ENCODE assay signal across 1 cellular context in the genomic region with DNA sequence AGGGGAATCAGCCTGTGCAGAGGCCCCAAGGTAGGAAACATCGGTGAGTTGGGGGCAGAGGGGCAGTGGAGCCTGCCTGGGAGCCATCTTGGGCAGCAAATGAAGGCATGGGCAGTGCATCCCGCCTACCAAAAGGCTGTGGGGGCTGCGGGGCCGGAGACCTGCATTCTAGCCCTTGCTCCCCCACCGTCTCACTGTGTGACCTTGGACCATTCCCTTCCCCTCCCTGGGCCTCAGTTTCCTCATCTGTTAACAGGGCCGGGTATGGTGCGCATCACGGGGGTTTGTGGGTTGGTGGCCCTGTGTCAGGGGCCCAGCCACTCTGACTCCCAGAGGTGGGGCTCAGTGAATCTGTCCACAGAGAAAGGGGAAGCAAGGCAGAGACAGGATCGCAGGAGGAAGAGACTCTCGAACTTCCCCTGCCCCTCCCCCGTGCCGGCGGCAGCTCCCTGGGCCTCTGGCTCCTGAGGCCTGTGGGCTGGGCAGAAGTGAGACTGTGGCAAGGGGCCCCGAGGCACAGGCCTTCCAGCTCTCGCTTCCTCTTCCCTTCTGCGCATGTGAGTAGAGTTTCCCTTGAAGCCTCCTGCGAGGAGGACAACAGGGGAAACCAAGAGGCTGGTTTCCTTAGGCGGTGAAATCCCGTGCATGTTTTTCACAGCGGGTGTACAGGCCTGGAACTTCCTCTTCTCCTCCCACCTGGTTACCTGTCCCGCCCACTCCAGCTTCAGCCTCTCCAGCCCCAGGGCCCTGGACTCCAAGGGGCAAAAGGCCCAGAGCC.
TF ChIP-seq lines count a peak whose summit lies in the region.

No MANE protein-coding gene starts in this region.

TF ChIP-seq in GM12878, 131 proteins besides CTCF, POLR2A, EP300 and RAD21 (continued from another document and continues in another):
- TF ChIP-seq, protein P1, sequence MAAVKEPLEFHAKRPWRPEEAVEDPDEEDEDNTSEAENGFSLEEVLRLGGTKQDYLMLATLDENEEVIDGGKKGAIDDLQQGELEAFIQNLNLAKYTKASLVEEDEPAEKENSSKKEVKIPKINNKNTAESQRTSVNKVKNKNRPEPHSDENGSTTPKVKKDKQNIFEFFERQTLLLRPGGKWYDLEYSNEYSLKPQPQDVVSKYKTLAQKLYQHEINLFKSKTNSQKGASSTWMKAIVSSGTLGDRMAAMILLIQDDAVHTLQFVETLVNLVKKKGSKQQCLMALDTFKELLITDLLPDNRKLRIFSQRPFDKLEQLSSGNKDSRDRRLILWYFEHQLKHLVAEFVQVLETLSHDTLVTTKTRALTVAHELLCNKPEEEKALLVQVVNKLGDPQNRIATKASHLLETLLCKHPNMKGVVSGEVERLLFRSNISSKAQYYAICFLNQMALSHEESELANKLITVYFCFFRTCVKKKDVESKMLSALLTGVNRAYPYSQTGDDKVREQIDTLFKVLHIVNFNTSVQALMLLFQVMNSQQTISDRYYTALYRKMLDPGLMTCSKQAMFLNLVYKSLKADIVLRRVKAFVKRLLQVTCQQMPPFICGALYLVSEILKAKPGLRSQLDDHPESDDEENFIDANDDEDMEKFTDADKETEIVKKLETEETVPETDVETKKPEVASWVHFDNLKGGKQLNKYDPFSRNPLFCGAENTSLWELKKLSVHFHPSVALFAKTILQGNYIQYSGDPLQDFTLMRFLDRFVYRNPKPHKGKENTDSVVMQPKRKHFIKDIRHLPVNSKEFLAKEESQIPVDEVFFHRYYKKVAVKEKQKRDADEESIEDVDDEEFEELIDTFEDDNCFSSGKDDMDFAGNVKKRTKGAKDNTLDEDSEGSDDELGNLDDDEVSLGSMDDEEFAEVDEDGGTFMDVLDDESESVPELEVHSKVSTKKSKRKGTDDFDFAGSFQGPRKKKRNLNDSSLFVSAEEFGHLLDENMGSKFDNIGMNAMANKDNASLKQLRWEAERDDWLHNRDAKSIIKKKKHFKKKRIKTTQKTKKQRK (IDR thresholded peaks at IDR 0.05; ENCODE audit: low read depth, low read length), result no peak
- TF ChIP-seq ESRRA (IDR thresholded peaks at IDR 0.05; ENCODE audit: low read length) (no peak), SUZ12 (IDR thresholded peaks at IDR 0.05; ENCODE audit: unreplicated experiment) (no peak), ZNF274 (IDR thresholded peaks at IDR 0.05; ENCODE audit: insufficient read depth, insufficient read length) (no peak), POLR2AphosphoS5 (IDR thresholded peaks at IDR 0.05; ENCODE audit: low read length) (peak; percentile 81), GATAD2B (conservative IDR thresholded peaks at IDR 0.05; ENCODE audit: low read depth) (peak; percentile 96), GABPA (IDR thresholded peaks at IDR 0.05; ENCODE audit: low read depth) (no peak), NFIC (IDR thresholded peaks at IDR 0.05; ENCODE audit: low read depth, low read length) (peak; percentile 85; the same call in 1 of the 2 replicates), ZSCAN29 (IDR thresholded peaks at IDR 0.05) (0 out of 2 replicates have a peak, but pooled peaks have one; percentile 9), ZNF622 (IDR thresholded peaks at IDR 0.05) (no peak), SIN3A (IDR thresholded peaks at IDR 0.05; ENCODE audit: low read depth, low read length) (0 out of 2 replicates have a peak, but pooled peaks have one; percentile 40), LARP7 (IDR thresholded peaks at IDR 0.05) (0 out of 2 replicates have a peak, but pooled peaks have one; percentile 55), YBX1 (IDR thresholded peaks at IDR 0.05) (no peak), NR2F1 (conservative IDR thresholded peaks at IDR 0.05) (peak; percentile 57; the same call in 1 of the 2 replicates), CREM (IDR thresholded peaks at IDR 0.05; ENCODE audit: low read depth) (peak; percentile 89), SRF (IDR thresholded peaks at IDR 0.05; ENCODE audit: low read depth in 2 of 2, low read length in 2 of 2) (no peak), SMC3 (IDR thresholded peaks at IDR 0.05; ENCODE audit: borderline replicate concordance, low read length) (peak; percentile 21; the same call in 1 of the 2 replicates), EZH2 (IDR thresholded peaks at IDR 0.05; ENCODE audit: borderline replicate concordance, control insufficient read depth, low read depth, low read length) (no peak), JUNB (IDR thresholded peaks at IDR 0.05) (no peak), ZNF217 (IDR thresholded peaks at IDR 0.05) (peak; percentile 80), PAX5 (IDR thresholded peaks at IDR 0.05; ENCODE audit: borderline replicate concordance, low read depth, low read length) (peak; percentile 92), EGR1 (IDR thresholded peaks at IDR 0.05; ENCODE audit: borderline replicate concordance in 1 of 2, low read depth in 2 of 2, low read length in 2 of 2) (peak in 1 of 2 experiments; percentile 77; a peak in 2 of 3 replicates), ZBED1 (IDR thresholded peaks at IDR 0.05; ENCODE audit: borderline replicate concordance) (peak; percentile 82; the same call in 1 of the 2 replicates), ETV6 (conservative IDR thresholded peaks at IDR 0.05 in 1 of 2, IDR thresholded peaks at IDR 0.05 in 1 of 2; ENCODE audit: borderline replicate concordance in 1 of 2, low read depth in 1 of 2) (peak in 1 of 2 experiments; percentile 99; a peak in 2 of 4 replicates), TBL1XR1 (IDR thresholded peaks at IDR 0.05; ENCODE audit: low read depth, low read length) (peak; percentile 92), SMARCA5 (IDR thresholded peaks at IDR 0.05) (peak; percentile 97), TCF7 (IDR thresholded peaks at IDR 0.05; ENCODE audit: borderline replicate concordance) (no peak), NR2C1 (IDR thresholded peaks at IDR 0.05) (no peak), MYB (IDR thresholded peaks at IDR 0.05; ENCODE audit: borderline replicate concordance, low read depth, low read length) (no peak), CHD2 (IDR thresholded peaks at IDR 0.05; ENCODE audit: borderline replicate concordance, low read depth, low read length) (peak; percentile 92)
- TF ChIP-seq, protein P2, sequence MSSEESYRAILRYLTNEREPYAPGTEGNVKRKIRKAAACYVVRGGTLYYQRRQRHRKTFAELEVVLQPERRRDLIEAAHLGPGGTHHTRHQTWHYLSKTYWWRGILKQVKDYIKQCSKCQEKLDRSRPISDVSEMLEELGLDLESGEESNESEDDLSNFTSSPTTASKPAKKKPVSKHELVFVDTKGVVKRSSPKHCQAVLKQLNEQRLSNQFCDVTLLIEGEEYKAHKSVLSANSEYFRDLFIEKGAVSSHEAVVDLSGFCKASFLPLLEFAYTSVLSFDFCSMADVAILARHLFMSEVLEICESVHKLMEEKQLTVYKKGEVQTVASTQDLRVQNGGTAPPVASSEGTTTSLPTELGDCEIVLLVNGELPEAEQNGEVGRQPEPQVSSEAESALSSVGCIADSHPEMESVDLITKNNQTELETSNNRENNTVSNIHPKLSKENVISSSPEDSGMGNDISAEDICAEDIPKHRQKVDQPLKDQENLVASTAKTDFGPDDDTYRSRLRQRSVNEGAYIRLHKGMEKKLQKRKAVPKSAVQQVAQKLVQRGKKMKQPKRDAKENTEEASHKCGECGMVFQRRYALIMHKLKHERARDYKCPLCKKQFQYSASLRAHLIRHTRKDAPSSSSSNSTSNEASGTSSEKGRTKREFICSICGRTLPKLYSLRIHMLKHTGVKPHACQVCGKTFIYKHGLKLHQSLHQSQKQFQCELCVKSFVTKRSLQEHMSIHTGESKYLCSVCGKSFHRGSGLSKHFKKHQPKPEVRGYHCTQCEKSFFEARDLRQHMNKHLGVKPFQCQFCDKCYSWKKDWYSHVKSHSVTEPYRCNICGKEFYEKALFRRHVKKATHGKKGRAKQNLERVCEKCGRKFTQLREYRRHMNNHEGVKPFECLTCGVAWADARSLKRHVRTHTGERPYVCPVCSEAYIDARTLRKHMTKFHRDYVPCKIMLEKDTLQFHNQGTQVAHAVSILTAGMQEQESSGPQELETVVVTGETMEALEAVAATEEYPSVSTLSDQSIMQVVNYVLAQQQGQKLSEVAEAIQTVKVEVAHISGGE (CRISPR knock-in tag; IDR thresholded peaks at IDR 0.05), result no peak
- TF ChIP-seq, protein P3, sequence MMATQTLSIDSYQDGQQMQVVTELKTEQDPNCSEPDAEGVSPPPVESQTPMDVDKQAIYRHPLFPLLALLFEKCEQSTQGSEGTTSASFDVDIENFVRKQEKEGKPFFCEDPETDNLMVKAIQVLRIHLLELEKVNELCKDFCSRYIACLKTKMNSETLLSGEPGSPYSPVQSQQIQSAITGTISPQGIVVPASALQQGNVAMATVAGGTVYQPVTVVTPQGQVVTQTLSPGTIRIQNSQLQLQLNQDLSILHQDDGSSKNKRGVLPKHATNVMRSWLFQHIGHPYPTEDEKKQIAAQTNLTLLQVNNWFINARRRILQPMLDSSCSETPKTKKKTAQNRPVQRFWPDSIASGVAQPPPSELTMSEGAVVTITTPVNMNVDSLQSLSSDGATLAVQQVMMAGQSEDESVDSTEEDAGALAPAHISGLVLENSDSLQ (IDR thresholded peaks at IDR 0.05), result 0 out of 2 replicates have a peak, but pooled peaks have one; percentile 11
- TF ChIP-seq, protein P4, sequence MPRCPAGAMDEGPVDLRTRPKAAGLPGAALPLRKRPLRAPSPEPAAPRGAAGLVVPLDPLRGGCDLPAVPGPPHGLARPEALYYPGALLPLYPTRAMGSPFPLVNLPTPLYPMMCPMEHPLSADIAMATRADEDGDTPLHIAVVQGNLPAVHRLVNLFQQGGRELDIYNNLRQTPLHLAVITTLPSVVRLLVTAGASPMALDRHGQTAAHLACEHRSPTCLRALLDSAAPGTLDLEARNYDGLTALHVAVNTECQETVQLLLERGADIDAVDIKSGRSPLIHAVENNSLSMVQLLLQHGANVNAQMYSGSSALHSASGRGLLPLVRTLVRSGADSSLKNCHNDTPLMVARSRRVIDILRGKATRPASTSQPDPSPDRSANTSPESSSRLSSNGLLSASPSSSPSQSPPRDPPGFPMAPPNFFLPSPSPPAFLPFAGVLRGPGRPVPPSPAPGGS (IDR thresholded peaks at IDR 0.05; ENCODE audit: borderline replicate concordance, insufficient read depth, low read depth, low read length, poor library complexity, severe bottlenecking), result peak; percentile 85
- TF ChIP-seq, protein P5, sequence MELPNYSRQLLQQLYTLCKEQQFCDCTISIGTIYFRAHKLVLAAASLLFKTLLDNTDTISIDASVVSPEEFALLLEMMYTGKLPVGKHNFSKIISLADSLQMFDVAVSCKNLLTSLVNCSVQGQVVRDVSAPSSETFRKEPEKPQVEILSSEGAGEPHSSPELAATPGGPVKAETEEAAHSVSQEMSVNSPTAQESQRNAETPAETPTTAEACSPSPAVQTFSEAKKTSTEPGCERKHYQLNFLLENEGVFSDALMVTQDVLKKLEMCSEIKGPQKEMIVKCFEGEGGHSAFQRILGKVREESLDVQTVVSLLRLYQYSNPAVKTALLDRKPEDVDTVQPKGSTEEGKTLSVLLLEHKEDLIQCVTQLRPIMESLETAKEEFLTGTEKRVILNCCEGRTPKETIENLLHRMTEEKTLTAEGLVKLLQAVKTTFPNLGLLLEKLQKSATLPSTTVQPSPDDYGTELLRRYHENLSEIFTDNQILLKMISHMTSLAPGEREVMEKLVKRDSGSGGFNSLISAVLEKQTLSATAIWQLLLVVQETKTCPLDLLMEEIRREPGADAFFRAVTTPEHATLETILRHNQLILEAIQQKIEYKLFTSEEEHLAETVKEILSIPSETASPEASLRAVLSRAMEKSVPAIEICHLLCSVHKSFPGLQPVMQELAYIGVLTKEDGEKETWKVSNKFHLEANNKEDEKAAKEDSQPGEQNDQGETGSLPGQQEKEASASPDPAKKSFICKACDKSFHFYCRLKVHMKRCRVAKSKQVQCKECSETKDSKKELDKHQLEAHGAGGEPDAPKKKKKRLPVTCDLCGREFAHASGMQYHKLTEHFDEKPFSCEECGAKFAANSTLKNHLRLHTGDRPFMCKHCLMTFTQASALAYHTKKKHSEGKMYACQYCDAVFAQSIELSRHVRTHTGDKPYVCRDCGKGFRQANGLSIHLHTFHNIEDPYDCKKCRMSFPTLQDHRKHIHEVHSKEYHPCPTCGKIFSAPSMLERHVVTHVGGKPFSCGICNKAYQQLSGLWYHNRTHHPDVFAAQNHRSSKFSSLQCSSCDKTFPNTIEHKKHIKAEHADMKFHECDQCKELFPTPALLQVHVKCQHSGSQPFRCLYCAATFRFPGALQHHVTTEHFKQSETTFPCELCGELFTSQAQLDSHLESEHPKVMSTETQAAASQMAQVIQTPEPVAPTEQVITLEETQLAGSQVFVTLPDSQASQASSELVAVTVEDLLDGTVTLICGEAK (IDR thresholded peaks at IDR 0.05; ENCODE audit: borderline replicate concordance), result no peak
- TF ChIP-seq, protein P6, sequence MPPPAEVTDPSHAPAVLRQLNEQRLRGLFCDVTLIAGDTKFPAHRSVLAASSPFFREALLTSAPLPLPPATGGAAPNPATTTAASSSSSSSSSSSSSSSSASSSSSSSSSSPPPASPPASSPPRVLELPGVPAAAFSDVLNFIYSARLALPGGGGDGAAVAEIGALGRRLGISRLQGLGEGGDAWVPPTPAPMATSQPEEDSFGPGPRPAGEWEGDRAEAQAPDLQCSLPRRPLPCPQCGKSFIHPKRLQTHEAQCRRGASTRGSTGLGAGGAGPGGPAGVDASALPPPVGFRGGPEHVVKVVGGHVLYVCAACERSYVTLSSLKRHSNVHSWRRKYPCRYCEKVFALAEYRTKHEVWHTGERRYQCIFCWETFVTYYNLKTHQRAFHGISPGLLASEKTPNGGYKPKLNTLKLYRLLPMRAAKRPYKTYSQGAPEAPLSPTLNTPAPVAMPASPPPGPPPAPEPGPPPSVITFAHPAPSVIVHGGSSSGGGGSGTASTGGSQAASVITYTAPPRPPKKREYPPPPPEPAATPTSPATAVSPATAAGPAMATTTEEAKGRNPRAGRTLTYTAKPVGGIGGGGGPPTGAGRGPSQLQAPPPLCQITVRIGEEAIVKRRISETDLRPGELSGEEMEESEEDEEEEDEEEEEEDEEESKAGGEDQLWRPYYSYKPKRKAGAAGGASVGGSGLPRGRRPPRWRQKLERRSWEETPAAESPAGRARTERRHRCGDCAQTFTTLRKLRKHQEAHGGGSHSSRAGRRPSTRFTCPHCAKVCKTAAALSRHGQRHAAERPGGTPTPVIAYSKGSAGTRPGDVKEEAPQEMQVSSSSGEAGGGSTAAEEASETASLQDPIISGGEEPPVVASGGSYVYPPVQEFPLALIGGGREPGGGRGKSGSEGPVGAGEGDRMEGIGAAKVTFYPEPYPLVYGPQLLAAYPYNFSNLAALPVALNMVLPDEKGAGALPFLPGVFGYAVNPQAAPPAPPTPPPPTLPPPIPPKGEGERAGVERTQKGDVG (CRISPR knock-in tag; IDR thresholded peaks at IDR 0.05), result no peak; the same call in 1 of the 2 replicates
- TF ChIP-seq, protein P7, sequence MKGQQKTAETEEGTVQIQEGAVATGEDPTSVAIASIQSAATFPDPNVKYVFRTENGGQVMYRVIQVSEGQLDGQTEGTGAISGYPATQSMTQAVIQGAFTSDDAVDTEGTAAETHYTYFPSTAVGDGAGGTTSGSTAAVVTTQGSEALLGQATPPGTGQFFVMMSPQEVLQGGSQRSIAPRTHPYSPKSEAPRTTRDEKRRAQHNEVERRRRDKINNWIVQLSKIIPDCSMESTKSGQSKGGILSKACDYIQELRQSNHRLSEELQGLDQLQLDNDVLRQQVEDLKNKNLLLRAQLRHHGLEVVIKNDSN (IDR thresholded peaks at IDR 0.05; ENCODE audit: borderline replicate concordance, extremely low read length, insufficient read depth, low read depth, low read length), result peak; percentile 14
- TF ChIP-seq, protein P8, sequence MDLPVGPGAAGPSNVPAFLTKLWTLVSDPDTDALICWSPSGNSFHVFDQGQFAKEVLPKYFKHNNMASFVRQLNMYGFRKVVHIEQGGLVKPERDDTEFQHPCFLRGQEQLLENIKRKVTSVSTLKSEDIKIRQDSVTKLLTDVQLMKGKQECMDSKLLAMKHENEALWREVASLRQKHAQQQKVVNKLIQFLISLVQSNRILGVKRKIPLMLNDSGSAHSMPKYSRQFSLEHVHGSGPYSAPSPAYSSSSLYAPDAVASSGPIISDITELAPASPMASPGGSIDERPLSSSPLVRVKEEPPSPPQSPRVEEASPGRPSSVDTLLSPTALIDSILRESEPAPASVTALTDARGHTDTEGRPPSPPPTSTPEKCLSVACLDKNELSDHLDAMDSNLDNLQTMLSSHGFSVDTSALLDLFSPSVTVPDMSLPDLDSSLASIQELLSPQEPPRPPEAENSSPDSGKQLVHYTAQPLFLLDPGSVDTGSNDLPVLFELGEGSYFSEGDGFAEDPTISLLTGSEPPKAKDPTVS (IDR thresholded peaks at IDR 0.05; ENCODE audit: low read depth, low read length), result no peak
